Comparison of ENCODE assay signal across 8 cellular contexts in genomic region chr19:40662925-40663711, GRCh38. TPM values are rescaled to one million over a fixed set of nuclear protein-coding genes. Genes with fewer than 3 reads are reported as not detected.
DNase-seq lines count a peak whose midpoint lies in the region; ATAC-seq and TF ChIP-seq lines count a peak whose summit lies in the region.

No MANE protein-coding gene starts in this region.

- dilution Hi-C loops in IMR-90 (cut with HindIII; ENCODE audit: low sequenced_read_pairs, unreplicated experiment): no loop called here

- H3K27ac ChIP-seq in IMR-90 (ENCODE audit: insufficient read depth, low read length): peak overlapping the region; percentile 96
- H3K27ac ChIP-seq in naive thymus-derived CD4-positive, alpha-beta T cell (ENCODE audit: low read depth, low read length): peak overlapping the region; percentile 75

- peak overlapping the region; percentile 47; the same call in 1 of the 2 replicates for H3K18ac ChIP-seq in IMR-90 (ENCODE audit: low read depth, low read length)

- peak overlapping the region; percentile 17 to 87 for H4K8ac ChIP-seq in IMR-90 (ENCODE audit: low read depth in 2 of 2, low read length in 2 of 2)

- peak overlapping the region; percentile 99 for H3K23ac ChIP-seq in IMR-90 (ENCODE audit: low read depth, low read length)

- peaks cover 12% of the 10 kb centered on the region for H3K9me1 ChIP-seq in IMR-90 (ENCODE audit: insufficient read depth, low read length)

- H3K27me3 ChIP-seq in IMR-90 (ENCODE audit: control insufficient read depth, insufficient read depth, low read length): no peaks in the 10 kb centered on the region
- no peaks in the 10 kb centered on the region for H3K27me3 ChIP-seq in naive thymus-derived CD4-positive, alpha-beta T cell (ENCODE audit: control insufficient read depth in 2 of 2, insufficient read depth in 2 of 2, low read length in 2 of 2)

- peak overlapping the region; percentile 96 for H2AFZ ChIP-seq in IMR-90 (replicated peaks; ENCODE audit: low read length, poor library complexity)

- peak overlapping the region; percentile 86 for H3K4me2 ChIP-seq in IMR-90 (ENCODE audit: low read depth, low read length)

- H4K5ac ChIP-seq in IMR-90 (ENCODE audit: low read depth, low read length): peak overlapping the region; percentile 14; the same call in 1 of the 2 replicates

- intact Hi-C loops in IMR-90 (cut with micrococcal nuclease): loop anchor here (1.0 to 5.0 kb wide), 4 partner anchors 39 to 309 kb away; no protein-coding TSS in a partner anchor
- intact Hi-C loops in activated T-helper 1 cell treated with anti-CD3 and anti-CD28 coated beads, Interleukin-12 subunit alpha, Interleukin-12 subunit beta, Interleukin-2, Interleukin-4 antibody, amounts not matched to agents 30 ng/mL and 10 ng/mL and 1 ng/mL, durations not matched to agents 14 hours and 24 hours and 36 hours (cut with micrococcal nuclease): loop anchor here (1.0 kb wide), 9 partner anchors 27 to 599 kb away; partner anchors contain the start of genes ACTMAP, NUMBL and RAB4B
- intact Hi-C loops in naive thymus-derived CD4-positive, alpha-beta T cell (cut with micrococcal nuclease): loop anchor here (1.0 to 5.0 kb wide), 14 partner anchors 27 to 645 kb away; partner anchors contain the start of genes ACTMAP (in 2 of the 2), NUMBL (in 2 of the 2), RAB4B (in 1 of the 2) and SNRPA (in 1 of the 2)

- H3K4me3 ChIP-seq in IMR-90 (ENCODE audit: insufficient read depth, low read depth, low read length): peak overlapping the region; percentile 57
- H3K4me3 ChIP-seq in naive thymus-derived CD4-positive, alpha-beta T cell (ENCODE audit: low read length): peak overlapping the region; percentile 75

- peak overlapping the region; percentile 70; the same call in 1 of the 2 replicates for H3K56ac ChIP-seq in IMR-90 (ENCODE audit: extremely low read depth, insufficient read depth, low read length)

- peaks cover 14% of the 10 kb centered on the region; the same call in 1 of the 2 replicates for H3K36me3 ChIP-seq in IMR-90 (ENCODE audit: control insufficient read depth, insufficient read depth, low read length)
- H3K36me3 ChIP-seq in naive thymus-derived CD4-positive, alpha-beta T cell (ENCODE audit: control insufficient read depth in 2 of 3, insufficient read depth in 3 of 3, low read length in 3 of 3): peaks cover 0 to under 1% (median 0%) of the 10 kb centered on the region in 3 experiments

- H3K27ac Mint-ChIP-seq in activated T-helper 1 cell treated with anti-CD3 and anti-CD28 coated beads, Interleukin-12 subunit alpha, Interleukin-12 subunit beta, Interleukin-2, Interleukin-4 antibody, amounts not matched to agents 30 ng/mL and 10 ng/mL and 1 ng/mL, durations not matched to agents 14 hours and 24 hours and 36 hours: peak overlapping the region; percentile 86
- peak overlapping the region; percentile 67 to 91 (median 84) for H3K27ac Mint-ChIP-seq in naive thymus-derived CD4-positive, alpha-beta T cell

- H3K4me3 Mint-ChIP-seq in activated T-helper 1 cell treated with anti-CD3 and anti-CD28 coated beads, Interleukin-12 subunit alpha, Interleukin-12 subunit beta, Interleukin-2, Interleukin-4 antibody, amounts not matched to agents 30 ng/mL and 10 ng/mL and 1 ng/mL, durations not matched to agents 14 hours and 24 hours and 36 hours: peak overlapping the region; percentile 80
- peak overlapping the region; percentile 76 to 91 (median 84) for H3K4me3 Mint-ChIP-seq in naive thymus-derived CD4-positive, alpha-beta T cell

- no peaks in the 10 kb centered on the region for H4K20me1 ChIP-seq in IMR-90 (ENCODE audit: insufficient read depth, low read length)

- H4K91ac ChIP-seq in IMR-90 (ENCODE audit: insufficient read depth, low read depth, low read length): peak overlapping the region; percentile 89

- H2BK120ac ChIP-seq in IMR-90 (ENCODE audit: low read depth, low read length): peak overlapping the region; percentile 88

- POLR2A ChIA-PET in IMR-90 (lab: Charles Lee; ENCODE audit: unreplicated experiment): interaction anchor here (1.2 kb wide), 1 partner anchor 17 kb away, joined by 4 read pairs; no protein-coding TSS in a partner anchor
- POLR2A ChIA-PET in naive thymus-derived CD4-positive, alpha-beta T cell (lab: Charles Lee): interaction anchor here (0.7 to 1.3 kb wide), 11 partner anchors 13 to 664 kb away, joined by 3 to 12 read pairs (median 3); partner anchors contain the start of genes ACTMAP, HNRNPUL1 and RAB4B

- H3K9ac ChIP-seq in IMR-90 (ENCODE audit: low read depth, low read length): peak overlapping the region; percentile 85

- DNase-seq in DMS 273 (lab: John Stamatoyannopoulos, UW; ENCODE audit: unreplicated experiment) (peak; percentile 95), IMR-90 (peak; percentile 84), fibroblast of gingiva (ENCODE audit: low read depth) (peak; percentile 90)
- peak; percentile 87 for DNase-seq in activated T-helper 1 cell treated with anti-CD3 and anti-CD28 coated beads, Interleukin-12 subunit alpha, Interleukin-12 subunit beta, Interleukin-2, Interleukin-4 antibody, amounts not matched to agents 30 ng/mL and 10 ng/mL and 1 ng/mL, durations not matched to agents 14 hours and 24 hours and 36 hours (ENCODE audit: low spot score)
- DNase-seq in naive thymus-derived CD4-positive, alpha-beta T cell: peak; percentile 81 to 96 (median 92)
- DNase-seq in stimulated activated CD8-positive, alpha-beta memory T cell treated with anti-CD3 and anti-CD28 coated beads, Interleukin-7, amount 100 ng/mL, for 48 hours (ENCODE audit: extremely low read depth in 1 of 2, low read depth in 1 of 2): peak; percentile 81 to 82

- 1% methylated on average over 23 of the region's 62 CpGs; no CpG with 5 or more reads in 1 of the 2 experiments for WGBS in IMR-90 (ENCODE audit: extremely low coverage in 2 of 2, insufficient read length in 1 of 2), 2 experiments

- H3K4ac ChIP-seq in IMR-90 (ENCODE audit: low read depth, low read length): peak overlapping the region; percentile 98

- H2BK20ac ChIP-seq in IMR-90 (ENCODE audit: low read depth, low read length): no peak overlapping the region

- no peaks in the 10 kb centered on the region; a peak in 1 of 4 replicates for H3K79me1 ChIP-seq in IMR-90 (ENCODE audit: low read depth in 1 of 2, low read length in 2 of 2)

- TF ChIP-seq CTCF in IMR-90 (conservative IDR thresholded peaks at IDR 0.05; ENCODE audit: low read depth, low read length): peak; percentile 96

- ATAC-seq in GM21447 (IDR thresholded peaks at IDR 0.05; ENCODE audit: unreplicated experiment) (peak; percentile 73), IMR-90 (ENCODE audit: low read depth) (peak; percentile 84)
- ATAC-seq in naive thymus-derived CD4-positive, alpha-beta T cell: peak; percentile 96

- H3K4me1 Mint-ChIP-seq in activated T-helper 1 cell treated with anti-CD3 and anti-CD28 coated beads, Interleukin-12 subunit alpha, Interleukin-12 subunit beta, Interleukin-2, Interleukin-4 antibody, amounts not matched to agents 30 ng/mL and 10 ng/mL and 1 ng/mL, durations not matched to agents 14 hours and 24 hours and 36 hours (ENCODE audit: low read depth): peaks cover 20% of the 10 kb centered on the region
- H3K4me1 Mint-ChIP-seq in naive thymus-derived CD4-positive, alpha-beta T cell: peaks cover 0 to 27% (median 6%) of the 10 kb centered on the region in 7 donors

- peak; percentile 93 for TF ChIP-seq RAD21 in IMR-90 (IDR thresholded peaks at IDR 0.05; ENCODE audit: low read length)

- no peaks in the 10 kb centered on the region for H3K9me3 Mint-ChIP-seq in activated T-helper 1 cell treated with anti-CD3 and anti-CD28 coated beads, Interleukin-12 subunit alpha, Interleukin-12 subunit beta, Interleukin-2, Interleukin-4 antibody, amounts not matched to agents 30 ng/mL and 10 ng/mL and 1 ng/mL, durations not matched to agents 14 hours and 24 hours and 36 hours
- H3K9me3 Mint-ChIP-seq in naive thymus-derived CD4-positive, alpha-beta T cell: peaks cover 0 to 2% (median 0%) of the 10 kb centered on the region in 11 donors

- peak overlapping the region; percentile 33 for H2BK5ac ChIP-seq in IMR-90 (ENCODE audit: low read depth, low read length, poor library complexity, severe bottlenecking)

- peaks cover 4% of the 10 kb centered on the region for H3K36me3 Mint-ChIP-seq in activated T-helper 1 cell treated with anti-CD3 and anti-CD28 coated beads, Interleukin-12 subunit alpha, Interleukin-12 subunit beta, Interleukin-2, Interleukin-4 antibody, amounts not matched to agents 30 ng/mL and 10 ng/mL and 1 ng/mL, durations not matched to agents 14 hours and 24 hours and 36 hours (ENCODE audit: low read depth)
- H3K36me3 Mint-ChIP-seq in naive thymus-derived CD4-positive, alpha-beta T cell: peaks cover 0 to 7% (median 0%) of the 10 kb centered on the region in 5 donors

- H3K27me3 Mint-ChIP-seq in activated T-helper 1 cell treated with anti-CD3 and anti-CD28 coated beads, Interleukin-12 subunit alpha, Interleukin-12 subunit beta, Interleukin-2, Interleukin-4 antibody, amounts not matched to agents 30 ng/mL and 10 ng/mL and 1 ng/mL, durations not matched to agents 14 hours and 24 hours and 36 hours (ENCODE audit: insufficient read depth): peaks cover 2% of the 10 kb centered on the region
- H3K27me3 Mint-ChIP-seq in naive thymus-derived CD4-positive, alpha-beta T cell: peaks cover 0 to 4% (median 0%) of the 10 kb centered on the region in 5 donors

- H3K14ac ChIP-seq in IMR-90 (replicated peaks; ENCODE audit: low read depth, low read length): peak overlapping the region; percentile 97

- in situ Hi-C loops in IMR-90 (cut with MboI; ENCODE audit: low sequenced_read_pairs): loop anchor here (5.0 to 25.0 kb wide), 2 partner anchors 144 to 599 kb away; partner anchors contain the start of gene HNRNPUL1

- TF ChIP-seq POLR2A in IMR-90 (IDR thresholded peaks at IDR 0.05; ENCODE audit: low read depth, low read length): peak; percentile 50; the same call in 1 of the 2 replicates

- BruUV-seq in IMR-90 (replicated peaks; lab: Mats Ljungman, UMichigan): no TSS peak

- H2AK9ac ChIP-seq in IMR-90 (replicated peaks; ENCODE audit: low read depth, low read length, poor library complexity): peak overlapping the region; percentile 93

- H3K9me3 ChIP-seq in IMR-90 (ENCODE audit: control insufficient read depth, insufficient read depth, low read length): no peaks in the 10 kb centered on the region
- no peaks in the 10 kb centered on the region for H3K9me3 ChIP-seq in naive thymus-derived CD4-positive, alpha-beta T cell (ENCODE audit: control insufficient read depth in 2 of 3, low read length in 3 of 3)

- CTCF ChIA-PET in IMR-90 (lab: Yijun Ruan, JAX): interaction anchor here (0.6 to 1.5 kb wide), 11 partner anchors 8 to 312 kb away, joined by 3 to 10 read pairs (median 4); partner anchors contain the start of genes ACTMAP, RAB4B and SNRPA
- CTCF ChIA-PET in naive thymus-derived CD4-positive, alpha-beta T cell (lab: Charles Lee): interaction anchor here (0.6 to 2.9 kb wide), 20 partner anchors 28 to 646 kb away, joined by 3 to 28 read pairs (median 3); partner anchors contain the start of genes EGLN2 and RAB4B

- peak overlapping the region; percentile 96 for H2AK5ac ChIP-seq in IMR-90 (ENCODE audit: low read depth, low read length)

- H3K4me1 ChIP-seq in IMR-90 (ENCODE audit: control insufficient read depth, insufficient read depth, low read length): peaks cover 6% of the 10 kb centered on the region
- H3K4me1 ChIP-seq in naive thymus-derived CD4-positive, alpha-beta T cell (ENCODE audit: control insufficient read depth in 2 of 2, insufficient read depth in 2 of 2, low read length in 2 of 2): peaks cover 0 to 7% of the 10 kb centered on the region in 2 donors

- peak overlapping the region; percentile 93; the same call in 1 of the 3 replicates for H2BK15ac ChIP-seq in IMR-90 (ENCODE audit: low read depth, low read length)

RNA-seq across cellular contexts. Expression of gene NUMBL, which starts 27.3 kb away (rescaled TPM):
- total RNA-seq in IMR-90 (2012; rRNA removed): 6.3 and 6.9 TPM in 2 replicates
- polyA plus RNA-seq in IMR-90 (2012; rRNA removed): 29.0 and 29.8 TPM in 2 replicates
- 45.8 and 88.1 TPM in 2 replicates for polyA plus RNA-seq in IMR-90 (2012; cell fraction: cytosol; rRNA removed)
- polyA plus RNA-seq in IMR-90 (2012; cell fraction: nucleus; rRNA removed; ENCODE audit: low replicate concordance): 107 and 168 TPM in 2 replicates
- 47.4 TPM for polyA plus RNA-seq in PFSK-1 (2012; ENCODE audit: insufficient read length, low read depth)
- 18.1 and 20.6 TPM in 2 replicates for total RNA-seq in activated T-helper 1 cell treated with anti-CD3 and anti-CD28 coated beads, Interleukin-12 subunit alpha, Interleukin-12 subunit beta, Interleukin-2, Interleukin-4 antibody, amounts not matched to agents 30 ng/mL and 10 ng/mL and 1 ng/mL, durations not matched to agents 14 hours and 24 hours and 36 hours
- 10 to 100 TPM in 3 of 5 experiments, 1 to 10 TPM in 2; 9.0 to 28.6 (median 11.2) TPM for total RNA-seq in naive thymus-derived CD4-positive, alpha-beta T cell
- polyA plus RNA-seq in naive thymus-derived CD4-positive, alpha-beta T cell: 1 to 10 TPM in 1 of 2 donors, under 1 TPM in 1; 0.28 to 1.4 TPM

RNA-seq across cellular contexts. Expression of gene COQ8B, which starts 53.6 kb away (rescaled TPM):
- total RNA-seq in IMR-90 (2012; rRNA removed): 14.2 and 14.9 TPM in 2 replicates
- polyA plus RNA-seq in IMR-90 (2012; rRNA removed): 23.2 and 23.5 TPM in 2 replicates
- polyA plus RNA-seq in IMR-90 (2012; cell fraction: cytosol; rRNA removed): 12.9 and 22.5 TPM in 2 replicates
- 64.0 and 115 TPM in 2 replicates for polyA plus RNA-seq in IMR-90 (2012; cell fraction: nucleus; rRNA removed; ENCODE audit: low replicate concordance)
- 32.9 TPM for polyA plus RNA-seq in PFSK-1 (2012; ENCODE audit: insufficient read length, low read depth)
- total RNA-seq in activated T-helper 1 cell treated with anti-CD3 and anti-CD28 coated beads, Interleukin-12 subunit alpha, Interleukin-12 subunit beta, Interleukin-2, Interleukin-4 antibody, amounts not matched to agents 30 ng/mL and 10 ng/mL and 1 ng/mL, durations not matched to agents 14 hours and 24 hours and 36 hours: 38.4 and 41.6 TPM in 2 replicates
- total RNA-seq in naive thymus-derived CD4-positive, alpha-beta T cell: 10 to 100 TPM; 26.2 to 48.3 (median 43.8) TPM
- polyA plus RNA-seq in naive thymus-derived CD4-positive, alpha-beta T cell: 10 to 100 TPM; 14.4 to 21.9 TPM

RNA-seq across cellular contexts. Expression of gene ITPKC, which starts 53.8 kb away (rescaled TPM):
- 7.7 and 8.6 TPM in 2 replicates for total RNA-seq in IMR-90 (2012; rRNA removed)
- polyA plus RNA-seq in IMR-90 (2012; rRNA removed): 8.6 and 9.4 TPM in 2 replicates
- 6.5 and 8.3 TPM in 2 replicates for polyA plus RNA-seq in IMR-90 (2012; cell fraction: cytosol; rRNA removed)
- 6.8 and 11.6 TPM in 2 replicates for polyA plus RNA-seq in IMR-90 (2012; cell fraction: nucleus; rRNA removed; ENCODE audit: low replicate concordance)
- 11.1 TPM for polyA plus RNA-seq in PFSK-1 (2012; ENCODE audit: insufficient read length, low read depth)
- total RNA-seq in activated T-helper 1 cell treated with anti-CD3 and anti-CD28 coated beads, Interleukin-12 subunit alpha, Interleukin-12 subunit beta, Interleukin-2, Interleukin-4 antibody, amounts not matched to agents 30 ng/mL and 10 ng/mL and 1 ng/mL, durations not matched to agents 14 hours and 24 hours and 36 hours: 8.7 and 9.9 TPM in 2 replicates
- total RNA-seq in naive thymus-derived CD4-positive, alpha-beta T cell: 1 to 10 TPM; 4.9 to 9.0 (median 7.3) TPM
- 1 to 10 TPM; 3.0 to 6.5 TPM for polyA plus RNA-seq in naive thymus-derived CD4-positive, alpha-beta T cell

Comparison
In these comparisons a context has a peak if more than half of its experiments do, and no peak if none do; other contexts are left out.
1. Peak in every context shown above with its lines: DNase-seq, ATAC-seq, H3K4me3 ChIP-seq and H3K27ac ChIP-seq.